Comparison of ENCODE assay signal across 8 cellular contexts in genomic region chr1:212558665-212559480, GRCh38. TPM values are rescaled to one million over a fixed set of nuclear protein-coding genes. Genes with fewer than 3 reads are reported as not detected.
DNase-seq lines count a peak whose midpoint lies in the region; ATAC-seq lines count a peak whose summit lies in the region.

No MANE protein-coding gene starts in this region.

- peak; percentile 32 to 94 (median 85) for DNase-seq in C1 segment of cervical spinal cord (lab: John Stamatoyannopoulos, UW)
- DNase-seq in NCI-H524 treated with DMSO at 0.1 percent for 48 hours (lab: John Stamatoyannopoulos, UW) = peak; percentile 32
- DNase-seq in activated CD4-positive, alpha-beta T cell treated with anti-CD3 and anti-CD28 coated beads, Interleukin-2, amount 50 U/mL, for 1 hour = peak; percentile 92
- peak; percentile 80 for DNase-seq in dedifferentiated amniotic fluid mesenchymal stem cell (ENCODE audit: extremely low spot score)
- DNase-seq in left lobe of liver (ENCODE audit: low spot score) = peak; percentile 96
- peak; percentile 90 for DNase-seq in stimulated activated CD4-positive, alpha-beta T cell treated with anti-CD3 and anti-CD28 coated beads, Interleukin-2, amount 100 ng/mL, for 24 hours

- ATAC-seq in GM19324 (IDR thresholded peaks at IDR 0.05; ENCODE audit: low FRiP score, unreplicated experiment) = peak; percentile 95
- ATAC-seq in HG03457 (IDR thresholded peaks at IDR 0.05; ENCODE audit: unreplicated experiment) = peak; percentile 83
- peak; percentile 87 for ATAC-seq in left lobe of liver

RNA-seq across cellular contexts. Expression of gene ATF3, which starts 49.7 kb away (rescaled TPM):
- total RNA-seq in left lobe of liver = 2.6 TPM

Comparison
In these comparisons a context has a peak if more than half of its experiments do, and no peak if none do; other contexts are left out.
1. Peak in every context shown above with its lines: DNase-seq and ATAC-seq.
2. DNase-seq: peak in every context shown above with its lines; median percentile 96 in left lobe of liver; 92 in activated CD4-positive, alpha-beta T cell treated with anti-CD3 and anti-CD28 coated beads, Interleukin-2, amount 50 U/mL, for 1 hour; 90 in stimulated activated CD4-positive, alpha-beta T cell treated with anti-CD3 and anti-CD28 coated beads, Interleukin-2, amount 100 ng/mL, for 24 hours; 85 in C1 segment of cervical spinal cord; 80 in dedifferentiated amniotic fluid mesenchymal stem cell; 32 in NCI-H524 treated with DMSO at 0.1 percent for 48 hours.